ENCODE assay signal across 18 cellular contexts in genomic region chr21:24420694-24421093, GRCh38.
DNase-seq lines count a peak whose midpoint lies in the region; ATAC-seq and TF ChIP-seq lines count a peak whose summit lies in the region.
"Had no signal": no experiment of that assay in that cellular context is flagged by ENCODE, and none has a peak within 500 bp of the region (broad histone marks: within the 10 kb centered on the region; RNA-seq: fewer than 3 reads in every experiment).

No MANE protein-coding gene starts in this region.

- H3K27ac ChIP-seq in KMS-11 (no peak overlapping the region), left ventricle myocardium inferior (replicated peaks) (no peak overlapping the region)
- H3K27ac ChIP-seq: A549, epithelial cell of prostate, ovary, stomach had no signal

- no peaks in the 10 kb centered on the region for H3K79me2 ChIP-seq in KMS-11 (ENCODE audit: insufficient read depth, low read depth)

- no peaks in the 10 kb centered on the region for H3K27me3 Mint-ChIP-seq in CD14-positive monocyte (ENCODE audit: low read depth in 3 of 3)

- H3K27ac Mint-ChIP-seq in CD14-positive monocyte = no peak overlapping the region

- H3K4me1 Mint-ChIP-seq in CD14-positive monocyte = peaks cover 32% of the 10 kb centered on the region

- no peaks in the 10 kb centered on the region for H4K20me1 ChIP-seq in KMS-11 (ENCODE audit: insufficient read depth)

- H3K27me3 ChIP-seq in KMS-11 (ENCODE audit: insufficient read depth, low read depth) (no peaks in the 10 kb centered on the region), left ventricle myocardium inferior (ENCODE audit: low read depth) (no peaks in the 10 kb centered on the region)
- H3K27me3 ChIP-seq: ovary, stomach had no signal

- no peak overlapping the region for H3K9ac ChIP-seq in KMS-11

- no peak overlapping the region for H3K4me3 Mint-ChIP-seq in CD14-positive monocyte

- no peak for TF ChIP-seq CTCF in KMS-11 (conservative IDR thresholded peaks at IDR 0.05; ENCODE audit: low read depth, low read length)
- TF ChIP-seq CTCF in left ventricle myocardium inferior (IDR thresholded peaks at IDR 0.05; ENCODE audit: borderline replicate concordance) = no peak
- no peak for TF ChIP-seq CTCF in CD14-positive monocyte (IDR thresholded peaks at IDR 0.05)

- peak overlapping the region; percentile 25; the same call in 1 of the 2 replicates for H3K4me2 ChIP-seq in KMS-11
- H3K4me2 ChIP-seq: A549 had no signal

- peaks cover 10% of the 10 kb centered on the region for H3K4me1 ChIP-seq in KMS-11 (ENCODE audit: low read depth, poor library complexity, severe bottlenecking)
- H3K4me1 ChIP-seq in left ventricle myocardium inferior = no peaks in the 10 kb centered on the region
- H3K4me1 ChIP-seq: A549, stomach had no signal

- H3K9me3 ChIP-seq in left ventricle myocardium inferior (replicated peaks) = peaks cover 54% of the 10 kb centered on the region
- H3K9me3 ChIP-seq: A549 had no signal

- ATAC-seq in GM19463 (IDR thresholded peaks at IDR 0.05; ENCODE audit: unreplicated experiment) (peak; percentile 78), HG02973 (IDR thresholded peaks at IDR 0.05; ENCODE audit: unreplicated experiment) (peak; percentile 58)
- ATAC-seq: A549, mucosa of descending colon had no signal

- H3K36me3 ChIP-seq in KMS-11 (ENCODE audit: insufficient read depth) (no peaks in the 10 kb centered on the region), left ventricle myocardium inferior (no peaks in the 10 kb centered on the region)
- H3K36me3 ChIP-seq: ovary, stomach had no signal

- H3K4me3 ChIP-seq in KMS-11 (IDR thresholded peaks at IDR 0.05; ENCODE audit: insufficient read depth, low read depth, low read length) (no peak overlapping the region), left ventricle myocardium inferior (no peak overlapping the region)
- H3K4me3 ChIP-seq: A549, mucosa of descending colon, ovary, stomach had no signal

- peaks cover 4 to 20% (median 14%) of the 10 kb centered on the region in 7 donors for H3K9me3 Mint-ChIP-seq in CD14-positive monocyte

- H3K36me3 Mint-ChIP-seq in CD14-positive monocyte = no peaks in the 10 kb centered on the region

- H2AFZ ChIP-seq in KMS-11 (ENCODE audit: low read depth) = peak overlapping the region; percentile 9; the same call in 1 of the 2 replicates

- DNase-seq in CD1c-positive myeloid dendritic cell (ENCODE audit: extremely low spot score) = peak; percentile 43
- no peak for DNase-seq in C1 segment of cervical spinal cord (lab: John Stamatoyannopoulos, UW)
- no peak for DNase-seq in left ventricle myocardium inferior
- DNase-seq in CD14-positive monocyte (ENCODE audit: low spot score) = no peak
- DNase-seq in NCI-H187 treated with DMSO at 0.1 percent for 48 hours (lab: John Stamatoyannopoulos, UW) = no peak
- DNase-seq: activated effector memory CD4-positive, alpha-beta T cell treated with anti-CD3 and anti-CD28 coated beads, Interleukin-2, amount 50 U/mL, for 16 hours; aorta; mucosa of descending colon; NCI-H1105; NCI-H2227 treated with DMSO at 0.1 percent for 48 hours; ovary; small intestine; stomach had no signal

- intact Hi-C loops in left ventricle myocardium inferior (cut with micrococcal nuclease) (no loop called here), CD14-positive monocyte (cut with micrococcal nuclease) (no loop called here)
